Comparison of ENCODE assay signal across 29 cellular contexts in genomic region chr10:15567952-15568351, GRCh38.
"Had no signal": no experiment of that assay in that cellular context is flagged by ENCODE, and none has a peak within 500 bp of the region (broad histone marks: within the 10 kb centered on the region; RNA-seq: fewer than 3 reads in every experiment).

No MANE protein-coding gene starts in this region.

- H3K4me1 ChIP-seq: foreskin keratinocyte had no signal

- H3K36me3 ChIP-seq: adrenal gland, brain microvascular endothelial cell, esophagus muscularis mucosa, gastrocnemius medialis, heart left ventricle, WERI-Rb-1 had no signal

- H3K27ac ChIP-seq: adrenal gland, brain microvascular endothelial cell, esophagus muscularis mucosa, foreskin keratinocyte, gastrocnemius medialis, heart left ventricle, WERI-Rb-1 had no signal

- DNase-seq: activated B cell treated with CpG ODN at 0.5 μM for 24 hours; activated CD4-positive, alpha-beta T cell treated with anti-CD3 and anti-CD28 coated beads for 48 hours; activated CD4-positive, alpha-beta T cell treated with anti-CD3 and anti-CD28 coated beads, Interleukin-2, amount 50 U/mL, for 1 hour; activated CD4-positive, alpha-beta T cell treated with anti-CD3 and anti-CD28 coated beads, Interleukin-2, amount 50 U/mL, for 48 hours; activated CD8-positive, alpha-beta memory T cell treated with anti-CD3 and anti-CD28 coated beads, Interleukin-2, amount 10 ng/mL, durations not matched to agents 7 days and 5 days; activated CD8-positive, alpha-beta memory T cell treated with anti-CD3 and anti-CD28 coated beads, Interleukin-2, amount 50 U/mL, for 4 hours; activated CD8-positive, alpha-beta T cell treated with anti-CD3 and anti-CD28 coated beads, Interleukin-2, amount 10 ng/mL, durations not matched to agents 7 days and 5 days; activated effector memory CD4-positive, alpha-beta T cell treated with anti-CD3 and anti-CD28 coated beads, Interleukin-2, amount 50 U/mL, for 16 hours; activated naive CD4-positive, alpha-beta T cell treated with anti-CD3 and anti-CD28 coated beads for 36 hours; activated naive CD8-positive, alpha-beta T cell treated with anti-CD3 and anti-CD28 coated beads for 36 hours; activated naive CD8-positive, alpha-beta T cell treated with anti-CD3 and anti-CD28 coated beads, Interleukin-2, amount 50 U/mL, for 24 hours; activated T-cell treated with anti-CD3 and anti-CD28 coated beads, Interleukin-2, amount 50 U/mL, for 1 hour; activated T-cell treated with anti-CD3 and anti-CD28 coated beads, Interleukin-2, amount 50 U/mL, for 48 hours; adrenal gland; amygdala; brain microvascular endothelial cell; effector CD4-positive, alpha-beta T cell; effector memory CD8-positive, alpha-beta T cell; erythroblast; foreskin keratinocyte; gastrocnemius medialis; glutamatergic neuron; heart left ventricle; T-helper 17 cell; T1000; WERI-Rb-1 had no signal

- H3K4me3 ChIP-seq: adrenal gland, coronary artery, esophagus muscularis mucosa, gastrocnemius medialis, heart left ventricle had no signal

- H3K9me3 ChIP-seq: adrenal gland, esophagus muscularis mucosa, gastrocnemius medialis, heart left ventricle had no signal

- ATAC-seq: activated CD4-positive, CD25-positive, alpha-beta regulatory T cell treated with anti-CD3 and anti-CD28 coated beads, Interleukin-2, amount 50 U/mL, for 24 hours; activated CD8-positive, alpha-beta memory T cell treated with anti-CD3 and anti-CD28 coated beads, Interleukin-2, amount 10 ng/mL, durations not matched to agents 7 days and 5 days; activated CD8-positive, alpha-beta T cell treated with anti-CD3 and anti-CD28 coated beads, Interleukin-2, amount 10 ng/mL, durations not matched to agents 7 days and 5 days; activated naive CD8-positive, alpha-beta T cell treated with anti-CD3 and anti-CD28 coated beads, Interleukin-2, amount 50 U/mL, for 24 hours; effector memory CD8-positive, alpha-beta T cell; foreskin keratinocyte; gastrocnemius medialis; heart left ventricle; T-helper 17 cell had no signal

- H3K27me3 ChIP-seq: adrenal gland, brain microvascular endothelial cell, esophagus muscularis mucosa, foreskin keratinocyte, gastrocnemius medialis, heart left ventricle had no signal
